Comparison of ENCODE assay signal across 8 cellular contexts in the genomic region with DNA sequence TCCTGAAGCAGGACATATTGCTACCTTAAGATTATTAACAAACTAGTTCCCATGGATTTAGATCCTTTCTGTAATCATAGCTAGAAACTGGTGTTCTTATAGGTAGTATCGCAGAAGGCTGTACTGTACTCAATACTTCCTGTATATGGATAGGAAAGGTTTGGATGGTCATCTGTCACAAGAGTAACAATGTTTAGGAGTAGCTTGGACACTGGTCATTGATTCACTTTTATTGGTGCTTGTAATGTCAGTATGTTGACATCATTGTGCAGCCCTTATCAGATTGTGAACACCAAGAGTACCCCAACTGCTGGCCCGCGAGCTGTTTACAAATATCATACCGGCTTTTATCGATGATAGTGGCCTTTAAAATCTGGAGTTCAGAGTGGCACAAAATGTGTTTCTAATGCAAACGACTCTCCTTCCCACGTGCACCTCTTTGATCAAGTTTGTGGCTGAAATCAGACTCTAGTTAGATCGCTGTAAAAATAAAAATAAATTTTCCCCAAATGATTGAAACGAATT. TPM values are rescaled to one million over a fixed set of nuclear protein-coding genes. Genes with fewer than 3 reads are reported as not detected.
DNase-seq lines count a peak whose midpoint lies in the region; ATAC-seq and TF ChIP-seq lines count a peak whose summit lies in the region.

No MANE protein-coding gene starts in this region.

- H3K4me1 ChIP-seq in A673 (ENCODE audit: insufficient read depth, low read length, poor library complexity, severe bottlenecking), result peaks cover 12% of the 10 kb centered on the region
- no peaks in the 10 kb centered on the region for H3K4me1 ChIP-seq in IMR-90 (ENCODE audit: control insufficient read depth, insufficient read depth, low read length)
- peaks cover 9% of the 10 kb centered on the region for H3K4me1 ChIP-seq in mammary epithelial cell (ENCODE audit: insufficient read depth, low read length)
- H3K4me1 ChIP-seq in mucosa of stomach (ENCODE audit: control insufficient read depth, insufficient read depth, low read length), result peaks cover 14% of the 10 kb centered on the region

- H4K8ac ChIP-seq in IMR-90 (ENCODE audit: low read depth in 2 of 2, low read length in 2 of 2), result peak overlapping the region; percentile 49 to 78; a peak in 3 of 4 replicates

- no peak for TF ChIP-seq RAD21 in IMR-90 (IDR thresholded peaks at IDR 0.05; ENCODE audit: low read length)

- peak overlapping the region; percentile 66 for H3K4me2 ChIP-seq in IMR-90 (ENCODE audit: low read depth, low read length)
- peak overlapping the region; percentile 80 for H3K4me2 ChIP-seq in mammary epithelial cell (ENCODE audit: insufficient read depth, low read depth, low read length)

- no peak overlapping the region for H4K91ac ChIP-seq in IMR-90 (ENCODE audit: insufficient read depth, low read depth, low read length)

- in situ Hi-C loops in IMR-90 (cut with MboI; ENCODE audit: low sequenced_read_pairs) (no loop called here), mammary epithelial cell (cut with MboI; ENCODE audit: low sequenced_read_pairs in 2 of 2) (no loop called here)

- dilution Hi-C loops in IMR-90 (cut with HindIII; ENCODE audit: low sequenced_read_pairs, unreplicated experiment) (no loop called here), mammary epithelial cell (cut with HindIII; ENCODE audit: low sequenced_read_pairs) (no loop called here)

- peak overlapping the region; percentile 99 for H2AFZ ChIP-seq in IMR-90 (replicated peaks; ENCODE audit: low read length, poor library complexity)
- H2AFZ ChIP-seq in mammary epithelial cell (ENCODE audit: low read depth, low read length), result peak overlapping the region; percentile 94

- H2BK20ac ChIP-seq in IMR-90 (ENCODE audit: low read depth, low read length), result no peak overlapping the region

- POLR2A ChIA-PET in A673 (lab: Charles Lee; ENCODE audit: low non-redundant PET) (no interaction called here), IMR-90 (lab: Charles Lee; ENCODE audit: unreplicated experiment) (no interaction called here)

- H2AK5ac ChIP-seq in IMR-90 (ENCODE audit: low read depth, low read length), result no peak overlapping the region

- H3K23ac ChIP-seq in IMR-90 (ENCODE audit: low read depth, low read length), result peak overlapping the region; percentile 77; the same call in 1 of the 2 replicates

- H2BK120ac ChIP-seq in IMR-90 (ENCODE audit: low read depth, low read length), result no peak overlapping the region

- peak overlapping the region; percentile 98 for H3K27ac ChIP-seq in A673 (ENCODE audit: low read depth, low read length, poor library complexity, severe bottlenecking)
- H3K27ac ChIP-seq in IMR-90 (ENCODE audit: insufficient read depth, low read length), result no peak overlapping the region
- peak overlapping the region; percentile 42 for H3K27ac ChIP-seq in mammary epithelial cell (ENCODE audit: insufficient read depth, low read depth, low read length)

- H3K9me3 ChIP-seq in A673 (ENCODE audit: low read depth, low read length, poor library complexity, severe bottlenecking), result no peaks in the 10 kb centered on the region
- H3K9me3 ChIP-seq in IMR-90 (ENCODE audit: control insufficient read depth, insufficient read depth, low read length), result no peaks in the 10 kb centered on the region
- no peaks in the 10 kb centered on the region for H3K9me3 ChIP-seq in mammary epithelial cell (replicated peaks; ENCODE audit: insufficient read depth, low read length)
- no peaks in the 10 kb centered on the region for H3K9me3 ChIP-seq in mucosa of stomach (ENCODE audit: control insufficient read depth, low read length)

- H3K27me3 ChIP-seq in A673 (replicated peaks; ENCODE audit: insufficient read depth, low read depth, low read length, poor library complexity) (peaks cover under 1% of the 10 kb centered on the region), IMR-90 (ENCODE audit: control insufficient read depth, insufficient read depth, low read length) (peaks cover 2% of the 10 kb centered on the region; the same call in 1 of the 2 replicates), mammary epithelial cell (ENCODE audit: insufficient read depth, low read length) (no peaks in the 10 kb centered on the region), mucosa of stomach (ENCODE audit: control insufficient read depth, insufficient read depth, low read length) (no peaks in the 10 kb centered on the region)

- TF ChIP-seq CTCF in A673 (conservative IDR thresholded peaks at IDR 0.05; ENCODE audit: low read depth, low read length), result no peak
- no peak for TF ChIP-seq CTCF in IMR-90 (conservative IDR thresholded peaks at IDR 0.05; ENCODE audit: low read depth, low read length)
- no peak for TF ChIP-seq CTCF in mammary epithelial cell (conservative IDR thresholded peaks at IDR 0.05 in 1 of 2, IDR thresholded peaks at IDR 0.05 in 1 of 2; ENCODE audit: extremely low read depth in 1 of 2, insufficient read depth in 1 of 2, low read depth in 1 of 2, low read length in 2 of 2)

- no peak for DNase-seq in A673 (ENCODE audit: low spot score)
- DNase-seq in IMR-90, result no peak
- DNase-seq in mammary epithelial cell, result no peak
- no peak for DNase-seq in left lobe of liver (ENCODE audit: low spot score)
- no peak for DNase-seq in NOMO-1 treated with dmso at 0.1 percent for 144 hours (lab: John Stamatoyannopoulos, UW; ENCODE audit: unreplicated experiment)
- no peak for DNase-seq in NCI-H1092 (lab: John Stamatoyannopoulos, UW)

- 50% methylated on average over 2 of the region's 9 CpGs; no CpG with 5 or more reads in 1 of the 2 experiments for WGBS in IMR-90 (ENCODE audit: extremely low coverage in 2 of 2, insufficient read length in 1 of 2), 2 experiments
- 55% methylated on average over 9 of the region's 9 CpGs for WGBS in mammary epithelial cell (ENCODE audit: low coverage, missing lambda C conversion rate)

- no peak overlapping the region for H2BK5ac ChIP-seq in IMR-90 (ENCODE audit: low read depth, low read length, poor library complexity, severe bottlenecking)

- H3K14ac ChIP-seq in IMR-90 (replicated peaks; ENCODE audit: low read depth, low read length), result 0 out of 2 replicates have a peak overlapping the region, but pooled peaks have one; percentile 49

- H3K18ac ChIP-seq in IMR-90 (ENCODE audit: low read depth, low read length), result no peak overlapping the region

- intact Hi-C loops in A673 (cut with micrococcal nuclease; ENCODE audit: unreplicated experiment) (no loop called here), IMR-90 (cut with micrococcal nuclease) (loop anchor here (10.0 kb wide), 1 partner anchor 241 kb away; no protein-coding TSS in a partner anchor), mammary epithelial cell (cut with micrococcal nuclease) (loop anchor here (10.0 kb wide), 1 partner anchor 121 kb away; no protein-coding TSS in a partner anchor)

- no peak for TF ChIP-seq POLR2A in IMR-90 (IDR thresholded peaks at IDR 0.05; ENCODE audit: low read depth, low read length)

- H3K4me3 ChIP-seq in A673 (ENCODE audit: low read depth, low read length, poor library complexity, severe bottlenecking) (peak overlapping the region; percentile 68), IMR-90 (ENCODE audit: insufficient read depth, low read depth, low read length) (peak overlapping the region; percentile 82; the same call in 1 of the 2 replicates), mammary epithelial cell (replicated peaks in 1 of 3; ENCODE audit: insufficient read depth in 1 of 3, low read depth in 2 of 3, low read length in 3 of 3) (peak overlapping the region in 2 of 3 experiments; percentile 74 to 90), mucosa of stomach (ENCODE audit: low read length) (peak overlapping the region; percentile 86)

- CTCF ChIA-PET in A673 (lab: Charles Lee) (no interaction called here), IMR-90 (lab: Yijun Ruan, JAX) (no interaction called here), mammary epithelial cell (lab: Charles Lee; ENCODE audit: low non-redundant PET) (no interaction called here)

- H3K9me1 ChIP-seq in IMR-90 (ENCODE audit: insufficient read depth, low read length), result peaks cover 5% of the 10 kb centered on the region; the same call in 1 of the 2 replicates

- H3K9ac ChIP-seq in IMR-90 (ENCODE audit: low read depth, low read length) (no peak overlapping the region), mammary epithelial cell (ENCODE audit: insufficient read depth, low read length) (no peak overlapping the region), mucosa of stomach (ENCODE audit: low read length) (peak overlapping the region; percentile 70)

- peaks cover 44% of the 10 kb centered on the region for H3K79me2 ChIP-seq in mammary epithelial cell (ENCODE audit: insufficient read depth, low read length)

- peaks cover 0 to 6% of the 10 kb centered on the region in 2 experiments; a peak in 2 of 4 replicates for H3K79me1 ChIP-seq in IMR-90 (ENCODE audit: low read depth in 1 of 2, low read length in 2 of 2)

- H3K36me3 ChIP-seq in A673 (ENCODE audit: insufficient read depth, low read length, poor library complexity, severe bottlenecking) (no peaks in the 10 kb centered on the region), IMR-90 (ENCODE audit: control insufficient read depth, insufficient read depth, low read length) (no peaks in the 10 kb centered on the region), mammary epithelial cell (ENCODE audit: insufficient read depth, low read length) (no peaks in the 10 kb centered on the region), mucosa of stomach (ENCODE audit: control insufficient read depth, insufficient read depth, low read length) (no peaks in the 10 kb centered on the region)

- no peak overlapping the region for H3K56ac ChIP-seq in IMR-90 (ENCODE audit: extremely low read depth, insufficient read depth, low read length)

- H2AK9ac ChIP-seq in IMR-90 (replicated peaks; ENCODE audit: low read depth, low read length, poor library complexity), result no peak overlapping the region

- ATAC-seq in IMR-90 (ENCODE audit: low read depth) (no peak), HG03521 (IDR thresholded peaks at IDR 0.05; ENCODE audit: unreplicated experiment) (no peak), left lobe of liver (no peak)

- H3K4ac ChIP-seq in IMR-90 (ENCODE audit: low read depth, low read length), result peak overlapping the region; percentile 43; the same call in 1 of the 2 replicates

- H4K20me1 ChIP-seq in IMR-90 (ENCODE audit: insufficient read depth, low read length) (peaks cover 10% of the 10 kb centered on the region; the same call in 1 of the 2 replicates), mammary epithelial cell (ENCODE audit: insufficient read depth, low read length) (no peaks in the 10 kb centered on the region)

- H4K5ac ChIP-seq in IMR-90 (ENCODE audit: low read depth, low read length), result no peak overlapping the region

- no TSS peak for BruUV-seq in A673 (replicated peaks; lab: Mats Ljungman, UMichigan)
- no TSS peak for BruUV-seq in IMR-90 (replicated peaks; lab: Mats Ljungman, UMichigan)
- BruUV-seq in mammary epithelial cell (replicated peaks; lab: Mats Ljungman, UMichigan), result no TSS peak

- no peak overlapping the region for H2BK15ac ChIP-seq in IMR-90 (ENCODE audit: low read depth, low read length)

RNA-seq across cellular contexts. Expression of a gene that starts 0.6 kb away (rescaled TPM):
- total RNA-seq in A673 (2021) (22.9 and 23.1 TPM in 2 replicates), IMR-90 (2012; rRNA removed) (19.0 and 21.9 TPM in 2 replicates), mammary epithelial cell (10 to 100 TPM; 22.0 to 23.6 TPM), left lobe of liver (7.4 TPM)
- polyA plus RNA-seq in IMR-90 (2012; rRNA removed) (13.5 and 15.4 TPM in 2 replicates), mammary epithelial cell (23.3 TPM)
- 4.7 TPM in 2 replicates for polyA plus RNA-seq in IMR-90 (2012; cell fraction: cytosol; rRNA removed)
- polyA plus RNA-seq in IMR-90 (2012; cell fraction: nucleus; rRNA removed; ENCODE audit: low replicate concordance), result 11.9 and 24.7 TPM in 2 replicates
- 20.5 TPM for polyA minus RNA-seq in mammary epithelial cell

RNA-seq across cellular contexts. Expression of a gene that starts 31.2 kb away (rescaled TPM):
- total RNA-seq in A673 (2021) (33.5 and 42.2 TPM in 2 replicates), IMR-90 (2012; rRNA removed) (33.3 and 51.1 TPM in 2 replicates), mammary epithelial cell (10 to 100 TPM; 57.8 to 63.5 TPM), left lobe of liver (9.4 TPM)
- polyA plus RNA-seq in IMR-90 (2012; rRNA removed) (19.7 and 22.9 TPM in 2 replicates), mammary epithelial cell (22.7 TPM)
- polyA plus RNA-seq in IMR-90 (2012; cell fraction: cytosol; rRNA removed), result 3.1 and 4.7 TPM in 2 replicates
- 0.95 and 9.2 TPM in 2 replicates for polyA plus RNA-seq in IMR-90 (2012; cell fraction: nucleus; rRNA removed; ENCODE audit: low replicate concordance)
- polyA minus RNA-seq in mammary epithelial cell, result 70.8 TPM
